Comparison of ENCODE assay signal across 22 cellular contexts in the genomic region with DNA sequence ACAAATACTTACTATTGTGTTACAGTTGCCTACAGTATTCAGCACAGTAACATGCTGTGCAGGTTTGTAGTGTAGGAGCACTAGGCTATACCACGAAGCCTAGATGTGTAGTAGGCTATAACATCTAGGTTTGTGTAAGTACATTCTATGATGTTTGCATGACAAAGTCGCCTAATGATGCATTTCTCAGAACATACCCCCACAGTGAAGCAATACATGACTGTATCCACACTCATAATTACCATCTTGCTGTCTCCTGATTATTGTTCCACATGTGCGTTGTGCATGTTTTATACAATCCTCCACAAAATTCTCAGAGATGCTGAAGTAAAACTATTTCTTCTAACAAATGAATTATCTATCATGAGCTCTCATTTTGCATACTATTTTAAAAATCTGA.
"Had no signal": no experiment of that assay in that cellular context is flagged by ENCODE, and none has a peak within 500 bp of the region (broad histone marks: within the 10 kb centered on the region; RNA-seq: fewer than 3 reads in every experiment).

No MANE protein-coding gene starts in this region.

- DNase-seq: activated CD4-positive, alpha-beta memory T cell treated with anti-CD3 and anti-CD28 coated beads, Interleukin-2, amount 10 ng/mL, durations not matched to agents 7 days and 5 days; activated CD4-positive, alpha-beta T cell treated with anti-CD3 and anti-CD28 coated beads for 1 hour; activated CD4-positive, alpha-beta T cell treated with anti-CD3 and anti-CD28 coated beads, Interleukin-2, amount 10 ng/mL, durations not matched to agents 7 days and 5 days; activated naive CD8-positive, alpha-beta T cell treated with anti-CD3 and anti-CD28 coated beads, Interleukin-2, amount 50 U/mL, for 24 hours; activated T-cell treated with anti-CD3 and anti-CD28 coated beads, Interleukin-2, amount 50 U/mL, for 4 hours; dorsolateral prefrontal cortex; effector memory CD4-positive, alpha-beta T cell; erythroblast; foreskin keratinocyte; heart left ventricle; hypothalamus; naive thymus-derived CD4-positive, alpha-beta T cell; ovary; stimulated activated CD4-positive, alpha-beta T cell treated with anti-CD3 and anti-CD28 coated beads, Interleukin-1b, Interleukin-23, amount 100 ng/mL, for 48 hours; stimulated activated naive B cell treated with anti-CD40 and anti-IgM and Interleukin-4, amounts not matched to agents 10 μg/mL and 1 μg/mL and 100 μg/mL, for 72 hours; T-helper 2 cell had no signal

- H3K4me3 ChIP-seq: cardiac muscle cell, coronary artery, dorsolateral prefrontal cortex, heart left ventricle, ovary, smooth muscle cell, tibial nerve had no signal

- H3K27me3 ChIP-seq: cardiac muscle cell, foreskin keratinocyte, heart left ventricle, ovary, tibial nerve had no signal

- ATAC-seq: activated naive CD8-positive, alpha-beta T cell treated with anti-CD3 and anti-CD28 coated beads, Interleukin-2, amount 50 U/mL, for 24 hours; activated T-cell treated with anti-CD3 and anti-CD28 coated beads, Interleukin-2, amount 50 U/mL, for 4 hours; foreskin keratinocyte; heart left ventricle; naive thymus-derived CD4-positive, alpha-beta T cell; sciatic nerve; stimulated activated naive B cell treated with anti-CD40 and anti-IgM and Interleukin-4, amounts not matched to agents 10 μg/mL and 1 μg/mL and 100 μg/mL, for 72 hours; WTC11 had no signal

- H3K27ac ChIP-seq: cardiac muscle cell, coronary artery, dorsolateral prefrontal cortex, foreskin keratinocyte, heart left ventricle, ovary, tibial nerve had no signal

- H3K9me3 ChIP-seq: ovary had no signal

- H3K36me3 ChIP-seq: cardiac muscle cell, heart left ventricle, ovary, tibial nerve had no signal
